Comparison of ENCODE assay signal across 10 cellular contexts in genomic region chr10:124735491-124736286, GRCh38. TPM values are rescaled to one million over a fixed set of nuclear protein-coding genes. Genes with fewer than 3 reads are reported as not detected.
DNase-seq lines count a peak whose midpoint lies in the region; ATAC-seq and TF ChIP-seq lines count a peak whose summit lies in the region.
"Had no signal": no experiment of that assay in that cellular context is flagged by ENCODE, and none has a peak within 500 bp of the region (broad histone marks: within the 10 kb centered on the region; RNA-seq: fewer than 3 reads in every experiment).

No MANE protein-coding gene starts in this region.

- H3K9me3 ChIP-seq in mucosa of rectum (ENCODE audit: control insufficient read depth in 2 of 2, low read length in 2 of 2) (no peaks in the 10 kb centered on the region), testis (no peaks in the 10 kb centered on the region)

- H3K27ac ChIP-seq in caudate nucleus (ENCODE audit: low read depth, low read length) (peak overlapping the region; percentile 65), mucosa of rectum (ENCODE audit: low read depth in 2 of 2, low read length in 2 of 2) (peak overlapping the region; percentile 74 to 84), testis (peak overlapping the region; percentile 56 to 89)

- H3K4me1 ChIP-seq in mucosa of rectum (ENCODE audit: control insufficient read depth in 2 of 2, insufficient read depth in 2 of 2, low read length in 2 of 2) (peaks cover 80 to 82% of the 10 kb centered on the region in 2 donors), testis (peaks cover 90% of the 10 kb centered on the region)

- CTCF ChIA-PET in activated CD8-positive, alpha-beta memory T cell treated with anti-CD3 and anti-CD28 coated beads, Interleukin-2, amount 10 ng/mL, durations not matched to agents 7 days and 5 days (lab: Charles Lee): interaction anchor here (1.3 to 4.5 kb wide), 3 partner anchors 13 to 47 kb away, joined by 4 to 40 read pairs (median 15); no protein-coding TSS in a partner anchor

- DNase-seq in activated CD8-positive, alpha-beta memory T cell treated with anti-CD3 and anti-CD28 coated beads, Interleukin-2, amount 10 ng/mL, durations not matched to agents 7 days and 5 days: peak; percentile 33
- no peak for DNase-seq in activated CD8-positive, alpha-beta memory T cell treated with anti-CD3 and anti-CD28 coated beads, Interleukin-2, amount 50 U/mL, for 48 hours
- no peak for DNase-seq in caudate nucleus (lab: John Stamatoyannopoulos, UW)
- no peak for DNase-seq in testis
- no peak for DNase-seq in NCI-H2081 (lab: John Stamatoyannopoulos, UW)
- DNase-seq in DMS153 treated with DMSO at 0.1 percent for 48 hours (lab: John Stamatoyannopoulos, UW; ENCODE audit: unreplicated experiment): no peak
- DNase-seq in activated naive CD4-positive, alpha-beta T cell (lab: John Stamatoyannopoulos, UW): no peak
- DNase-seq: activated CD4-positive, alpha-beta T cell treated with anti-CD3 and anti-CD28 coated beads for 4 hours; KG1 had no signal

- H3K9me3 Mint-ChIP-seq in activated CD8-positive, alpha-beta memory T cell treated with anti-CD3 and anti-CD28 coated beads, Interleukin-2, amount 10 ng/mL, durations not matched to agents 7 days and 5 days (ENCODE audit: low read depth): no peaks in the 10 kb centered on the region

- no peak for TF ChIP-seq POLR2A in testis (IDR thresholded peaks at IDR 0.05)

- H3K9ac ChIP-seq in mucosa of rectum (ENCODE audit: low read depth in 1 of 2, low read length in 2 of 2): peak overlapping the region; percentile 41 to 48

- peaks cover 2% of the 10 kb centered on the region for H3K27me3 Mint-ChIP-seq in activated CD8-positive, alpha-beta memory T cell treated with anti-CD3 and anti-CD28 coated beads, Interleukin-2, amount 10 ng/mL, durations not matched to agents 7 days and 5 days

- peaks cover 0 to 6% of the 10 kb centered on the region in 2 donors for H3K36me3 ChIP-seq in mucosa of rectum (ENCODE audit: control insufficient read depth in 2 of 2, insufficient read depth in 2 of 2, low read length in 2 of 2)
- H3K36me3 ChIP-seq in testis (ENCODE audit: low read depth, missing control alignments): no peaks in the 10 kb centered on the region

- WGBS in testis, 2 donors: 80 to 81% methylated on average over 13 to 15 of the region's 15 CpGs

- intact Hi-C loops in testis (cut with DNase I; ENCODE audit: low total_unique reads): loop anchor here (5.0 kb wide), 2 partner anchors 33 to 108 kb away; no protein-coding TSS in a partner anchor

- H3K4me1 Mint-ChIP-seq in activated CD8-positive, alpha-beta memory T cell treated with anti-CD3 and anti-CD28 coated beads, Interleukin-2, amount 10 ng/mL, durations not matched to agents 7 days and 5 days: peaks cover 96% of the 10 kb centered on the region

- no peak for TF ChIP-seq CTCF in testis (IDR thresholded peaks at IDR 0.05)

- H3K27ac Mint-ChIP-seq in activated CD8-positive, alpha-beta memory T cell treated with anti-CD3 and anti-CD28 coated beads, Interleukin-2, amount 10 ng/mL, durations not matched to agents 7 days and 5 days: no peak overlapping the region

- no peak overlapping the region for H3K4me3 Mint-ChIP-seq in activated CD8-positive, alpha-beta memory T cell treated with anti-CD3 and anti-CD28 coated beads, Interleukin-2, amount 10 ng/mL, durations not matched to agents 7 days and 5 days

- H3K4me3 ChIP-seq in mucosa of rectum (ENCODE audit: low read length in 2 of 2) (peak overlapping the region; percentile 29 to 37), testis (no peak overlapping the region)

- H3K27me3 ChIP-seq in mucosa of rectum (ENCODE audit: control insufficient read depth in 2 of 2, insufficient read depth in 2 of 2, low read length in 2 of 2) (no peaks in the 10 kb centered on the region), testis (no peaks in the 10 kb centered on the region)

- H3K36me3 Mint-ChIP-seq in activated CD8-positive, alpha-beta memory T cell treated with anti-CD3 and anti-CD28 coated beads, Interleukin-2, amount 10 ng/mL, durations not matched to agents 7 days and 5 days: peaks cover 10% of the 10 kb centered on the region

- ATAC-seq in activated CD8-positive, alpha-beta memory T cell treated with anti-CD3 and anti-CD28 coated beads, Interleukin-2, amount 10 ng/mL, durations not matched to agents 7 days and 5 days: no peak

RNA-seq across cellular contexts. Expression of gene FAM53B, which starts 8.5 kb away (rescaled TPM):
- total RNA-seq in activated CD8-positive, alpha-beta memory T cell treated with anti-CD3 and anti-CD28 coated beads, Interleukin-2, amount 10 ng/mL, durations not matched to agents 7 days and 5 days: 10 to 100 TPM; 33.5 to 45.5 TPM
- 100 to 1,000 TPM; 109 to 125 TPM for total RNA-seq in testis
- 36.9 TPM for polyA plus RNA-seq in testis (ENCODE audit: insufficient read depth, low read depth, low replicate concordance)

RNA-seq across cellular contexts. Expression of gene EEF1AKMT2, which starts 56.0 kb away (rescaled TPM):
- 10 to 100 TPM; 22.3 to 26.3 TPM for total RNA-seq in activated CD8-positive, alpha-beta memory T cell treated with anti-CD3 and anti-CD28 coated beads, Interleukin-2, amount 10 ng/mL, durations not matched to agents 7 days and 5 days
- 10 to 100 TPM; 25.8 to 27.6 TPM for total RNA-seq in testis
- polyA plus RNA-seq in testis (ENCODE audit: insufficient read depth, low read depth, low replicate concordance): 47.9 TPM

Comparison
In these comparisons a context has a peak if more than half of its experiments do, and no peak if none do; other contexts are left out.
1. H3K4me3 ChIP-seq: peak in mucosa of rectum (2 of 2); none in testis (0 of 2).
2. Peak in every context shown above with its lines, with median percentiles within 50 percentile points of each other: H3K27ac ChIP-seq.